Comparison of ENCODE assay signal across 1 cellular context in genomic region chr12:49962861-49963765, GRCh38.
TF ChIP-seq lines count a peak whose summit lies in the region.

No MANE protein-coding gene starts in this region.

TF ChIP-seq in endothelial cell of umbilical vein, 7 proteins besides CTCF, POLR2A, EP300 and RAD21:
- TF ChIP-seq GATA2 (IDR thresholded peaks at IDR 0.05; ENCODE audit: insufficient read depth, insufficient read length, low read depth, low read length) = no peak
- peak; percentile 42 for TF ChIP-seq FOS (IDR thresholded peaks at IDR 0.05; ENCODE audit: borderline replicate concordance, insufficient read depth, low read length)
- no peak for TF ChIP-seq EZH2 (IDR thresholded peaks at IDR 0.05; ENCODE audit: borderline replicate concordance, low read depth, low read length, severe bottlenecking)
- no peak for TF ChIP-seq POLR2AphosphoS5 (IDR thresholded peaks at IDR 0.05; ENCODE audit: insufficient read depth, low read depth, low read length)
- no peak for TF ChIP-seq JUN (IDR thresholded peaks at IDR 0.05; ENCODE audit: borderline replicate concordance, insufficient read depth, insufficient read length, low read depth)
